In the genomic region with DNA sequence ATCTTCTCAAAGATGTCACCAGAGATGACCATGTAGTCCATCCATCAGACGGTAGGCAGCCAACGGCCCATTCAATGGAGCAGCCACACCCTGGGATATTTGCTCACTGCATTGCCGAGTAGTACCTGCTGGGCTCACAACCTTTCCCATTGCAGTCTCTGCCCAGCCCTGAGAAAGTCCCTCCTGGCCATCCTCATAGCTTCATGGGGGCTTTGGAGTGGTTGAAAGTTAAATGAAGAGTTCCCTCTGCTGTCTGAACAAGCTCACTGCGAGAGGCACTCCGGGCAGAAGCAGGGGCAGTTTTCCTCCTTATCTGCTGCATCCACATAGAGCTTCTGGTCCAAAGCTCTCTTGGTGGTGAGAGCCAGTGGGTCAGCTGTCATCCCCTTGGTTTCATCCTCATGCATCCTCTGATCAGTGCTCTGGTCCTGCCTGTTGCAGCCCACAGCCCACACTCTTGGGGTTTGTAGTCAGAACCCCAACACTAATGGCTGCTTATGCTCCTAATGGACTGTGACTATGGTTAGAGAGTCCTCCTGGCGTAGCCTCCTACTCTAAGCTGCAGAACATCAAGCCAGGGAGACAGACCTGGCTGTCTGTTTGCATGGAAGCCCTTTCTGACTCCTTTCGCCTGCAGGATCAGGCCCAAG, we compare ENCODE assay signal across 8 cellular contexts. TPM values are rescaled to one million over a fixed set of nuclear protein-coding genes. Genes with fewer than 3 reads are reported as not detected.
DNase-seq lines count a peak whose midpoint lies in the region; ATAC-seq and TF ChIP-seq lines count a peak whose summit lies in the region.

No MANE protein-coding gene starts in this region.

- TF ChIP-seq POLR2A in GM18505 (IDR thresholded peaks at IDR 0.05; ENCODE audit: borderline replicate concordance, extremely low read depth, insufficient read depth, insufficient read length) = no peak

- peak; percentile 85 to 90 for TF ChIP-seq RAD21 in liver (IDR thresholded peaks at IDR 0.05)

- peak; percentile 61 for TF ChIP-seq CTCF in GM13977 (IDR thresholded peaks at IDR 0.05; ENCODE audit: extremely low read depth, insufficient read depth, missing control alignments)
- TF ChIP-seq CTCF in liver (IDR thresholded peaks at IDR 0.05; ENCODE audit: low read depth, low read length, missing input control) = peak; percentile 66

- peaks cover 0 to 17% (median 11%) of the 10 kb centered on the region in 4 donors for H3K4me1 ChIP-seq in liver (ENCODE audit: control insufficient read depth in 4 of 4, insufficient read depth in 4 of 4, low read length in 3 of 4)

- H3K9ac ChIP-seq in liver (ENCODE audit: low read depth in 1 of 2, low read length in 2 of 2) = no peak overlapping the region

- no peak overlapping the region for H3K4me3 ChIP-seq in liver (ENCODE audit: low read depth in 1 of 3, low read length in 3 of 3)

- no peaks in the 10 kb centered on the region for H3K36me3 ChIP-seq in liver (ENCODE audit: control insufficient read depth in 4 of 4, insufficient read depth in 3 of 4, low read depth in 1 of 4, low read length in 3 of 4)

- in situ Hi-C loops in GM13977 (cut with MboI; ENCODE audit: low pct_unique_long_range_greater_than_20kb, low sequenced_read_pairs, unreplicated experiment) = loop anchor here (10.0 kb wide), 2 partner anchors 162 to 222 kb away; a partner anchor contains a TSS

- H3K27ac ChIP-seq in liver (ENCODE audit: low read depth in 1 of 2, low read length in 2 of 2) = no peak overlapping the region

- H3K9me3 ChIP-seq in liver (ENCODE audit: control insufficient read depth in 4 of 4, low read length in 3 of 4) = no peaks in the 10 kb centered on the region

- no peaks in the 10 kb centered on the region for H3K27me3 ChIP-seq in liver (ENCODE audit: control insufficient read depth in 4 of 4, insufficient read depth in 4 of 4, low read length in 3 of 4)

- WGBS in liver = 60% methylated on average over 7 of the region's 7 CpGs

- DNase-seq in CD1c-positive myeloid dendritic cell (ENCODE audit: extremely low spot score) = peak; percentile 31
- DNase-seq in GM13977 (ENCODE audit: low spot score) = peak; percentile 29
- DNase-seq in NCI-H526 (lab: John Stamatoyannopoulos, UW) = peak; percentile 64 to 78
- DNase-seq in astrocyte of the hippocampus (ENCODE audit: low read depth, low spot score) = peak; percentile 74
- no peak for DNase-seq in stimulated activated CD8-positive, alpha-beta memory T cell treated with anti-CD3 and anti-CD28 coated beads, Interleukin-4, amount 100 ng/mL, for 48 hours

- ATAC-seq in GM18505 (IDR thresholded peaks at IDR 0.05; ENCODE audit: unreplicated experiment) = no peak
- ATAC-seq in activated CD4-positive, CD25-positive, alpha-beta regulatory T cell treated with anti-CD3 and anti-CD28 coated beads, Interleukin-2, amount 50 U/mL, for 24 hours = no peak

TF ChIP-seq in liver, 16 proteins besides CTCF, POLR2A, EP300 and RAD21:
- TF ChIP-seq SP1 (IDR thresholded peaks at IDR 0.05) (no peak), YY1 (IDR thresholded peaks at IDR 0.05) (no peak)
- TF ChIP-seq, protein P1, sequence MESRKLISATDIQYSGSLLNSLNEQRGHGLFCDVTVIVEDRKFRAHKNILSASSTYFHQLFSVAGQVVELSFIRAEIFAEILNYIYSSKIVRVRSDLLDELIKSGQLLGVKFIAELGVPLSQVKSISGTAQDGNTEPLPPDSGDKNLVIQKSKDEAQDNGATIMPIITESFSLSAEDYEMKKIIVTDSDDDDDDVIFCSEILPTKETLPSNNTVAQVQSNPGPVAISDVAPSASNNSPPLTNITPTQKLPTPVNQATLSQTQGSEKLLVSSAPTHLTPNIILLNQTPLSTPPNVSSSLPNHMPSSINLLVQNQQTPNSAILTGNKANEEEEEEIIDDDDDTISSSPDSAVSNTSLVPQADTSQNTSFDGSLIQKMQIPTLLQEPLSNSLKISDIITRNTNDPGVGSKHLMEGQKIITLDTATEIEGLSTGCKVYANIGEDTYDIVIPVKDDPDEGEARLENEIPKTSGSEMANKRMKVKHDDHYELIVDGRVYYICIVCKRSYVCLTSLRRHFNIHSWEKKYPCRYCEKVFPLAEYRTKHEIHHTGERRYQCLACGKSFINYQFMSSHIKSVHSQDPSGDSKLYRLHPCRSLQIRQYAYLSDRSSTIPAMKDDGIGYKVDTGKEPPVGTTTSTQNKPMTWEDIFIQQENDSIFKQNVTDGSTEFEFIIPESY (IDR thresholded peaks at IDR 0.05) = no peak

RNA-seq across cellular contexts. Expression of a gene that starts 23.3 kb away (rescaled TPM):
- total RNA-seq in liver = 1 to 10 TPM in 1 of 2 donors, under 1 TPM in 1; 0.28 to 1.4 TPM
- under 1 TPM; 0.48 to 0.53 TPM for polyA plus RNA-seq in liver
